23 cellular contexts compared by ENCODE assay signal in the genomic region with DNA sequence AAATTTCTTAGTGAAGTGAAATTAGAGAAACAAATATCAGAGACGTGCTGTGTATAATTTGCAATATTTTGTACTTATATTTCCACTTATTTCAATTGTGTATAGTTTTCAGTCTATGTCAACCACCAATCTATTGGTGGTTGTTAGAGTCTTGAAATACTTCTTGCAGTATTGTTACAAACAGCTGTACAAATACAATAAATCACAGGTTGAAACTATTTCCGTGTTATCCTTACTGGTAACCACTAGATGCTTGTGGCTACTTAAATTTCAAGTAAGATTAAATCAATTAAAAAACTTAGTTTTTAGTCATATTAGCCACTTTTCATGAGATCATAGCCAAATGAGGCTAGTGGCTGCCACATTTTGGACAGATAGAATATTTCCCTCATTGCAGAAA.
DNase-seq lines count a peak whose midpoint lies in the region; ATAC-seq, FAIRE-seq and TF ChIP-seq lines count a peak whose summit lies in the region.
"Had no signal": no experiment of that assay in that cellular context is flagged by ENCODE, and none has a peak within 500 bp of the region (broad histone marks: within the 10 kb centered on the region; RNA-seq: fewer than 3 reads in every experiment).

No MANE protein-coding gene starts in this region.

- ATAC-seq in HG03565 (IDR thresholded peaks at IDR 0.05; ENCODE audit: unreplicated experiment) = no peak
- ATAC-seq: GM23338, HCT116 had no signal

- no peak overlapping the region for H3K4me3 ChIP-seq in fibroblast of villous mesenchyme (ENCODE audit: low read depth, low read length)
- H3K4me3 ChIP-seq: BLaER1 treated with 17β-estradiol and CSF1 and Interleukin-3, amounts not matched to agents 10 nM and 100 nM; GM23338 had no signal

- no peak for FAIRE-seq in urothelium cell line (lab: Jason Lieb, UNC)
- FAIRE-seq: A204.1, D721Med, GM12891, GM18507 had no signal

- DNase-seq in NCI-H510A treated with DMSO at 0.1 percent for 48 hours (lab: John Stamatoyannopoulos, UW) (peak; percentile 3), NCI-H510A (lab: John Stamatoyannopoulos, UW) (no peak), fibroblast of villous mesenchyme (ENCODE audit: low read depth) (peak; percentile 3), myocyte (ENCODE audit: low read depth) (peak; percentile 37), NCI-H748 treated with DMSO at 0.1 percent for 48 hours (lab: John Stamatoyannopoulos, UW) (no peak), urothelium cell line (ENCODE audit: low spot score) (no peak)
- DNase-seq: AML-193; BE2C; CD4-positive, alpha-beta T cell; CD8-positive, alpha-beta memory T cell; DMS 273 treated with DMSO at 0.1 percent for 48 hours; DMS79; EL; GDM1; H9 had no signal

- TF ChIP-seq CTCF in fibroblast of villous mesenchyme (IDR thresholded peaks at IDR 0.05; ENCODE audit: insufficient read depth, low read depth, low read length) = no peak

Comparison
In these comparisons a context has a peak if more than half of its experiments do, and no peak if none do; other contexts are left out.
1. DNase-seq: peak in NCI-H510A treated with DMSO at 0.1 percent for 48 hours (single experiment), fibroblast of villous mesenchyme (single experiment) and myocyte (single experiment); none in NCI-H510A (single experiment), NCI-H748 treated with DMSO at 0.1 percent for 48 hours (single experiment) and urothelium cell line (single experiment).